Comparison of ENCODE assay signal across 9 cellular contexts in genomic region chr19:48955308-48955958, GRCh38. TPM values are rescaled to one million over a fixed set of nuclear protein-coding genes. Genes with fewer than 3 reads are reported as not detected.
DNase-seq lines count a peak whose midpoint lies in the region; ATAC-seq and TF ChIP-seq lines count a peak whose summit lies in the region.
"Had no signal": no experiment of that assay in that cellular context is flagged by ENCODE, and none has a peak within 500 bp of the region (broad histone marks: within the 10 kb centered on the region; RNA-seq: fewer than 3 reads in every experiment).

No MANE protein-coding gene starts in this region.

- H3K36me3 ChIP-seq in right atrium auricular region (no peaks in the 10 kb centered on the region), breast epithelium (no peaks in the 10 kb centered on the region), mucosa of descending colon (ENCODE audit: low read depth) (no peaks in the 10 kb centered on the region)

- H3K9me3 ChIP-seq in right atrium auricular region (no peaks in the 10 kb centered on the region), breast epithelium (no peaks in the 10 kb centered on the region), mucosa of descending colon (no peaks in the 10 kb centered on the region)

- H3K27me3 ChIP-seq in right atrium auricular region: no peaks in the 10 kb centered on the region
- no peaks in the 10 kb centered on the region for H3K27me3 ChIP-seq in breast epithelium

- H3K4me3 ChIP-seq in right atrium auricular region (peak overlapping the region; percentile 93 to 98), breast epithelium (peak overlapping the region; percentile 69 to 96 (median 83)), mucosa of descending colon (peak overlapping the region; percentile 81)

- TF ChIP-seq POLR2A in breast epithelium (IDR thresholded peaks at IDR 0.05): no peak

- DNase-seq in right atrium auricular region (ENCODE audit: low spot score) (no peak), Right ventricle myocardium inferior (ENCODE audit: missing footprints) (no peak), breast epithelium (ENCODE audit: low spot score in 2 of 2) (no peak), mucosa of descending colon (peak in 2 of 3 donors; percentile 23 to 47), DMS53 treated with DMSO at 0.1 percent for 48 hours (lab: John Stamatoyannopoulos, UW; ENCODE audit: unreplicated experiment) (no peak)
- no peak for DNase-seq in activated CD4-positive, CD25-positive, alpha-beta regulatory T cell (lab: John Stamatoyannopoulos, UW)

- H3K4me1 ChIP-seq in right atrium auricular region: peaks cover 0 to 14% of the 10 kb centered on the region in 2 donors
- H3K4me1 ChIP-seq in breast epithelium: peaks cover 0 to 9% of the 10 kb centered on the region in 2 donors
- peaks cover 18% of the 10 kb centered on the region for H3K4me1 ChIP-seq in mucosa of descending colon (ENCODE audit: low read depth)

- peak overlapping the region; percentile 88 to 94 for H3K27ac ChIP-seq in right atrium auricular region
- H3K27ac ChIP-seq in breast epithelium: peak overlapping the region; percentile 71 to 80

- ATAC-seq in Right ventricle myocardium inferior: no peak
- no peak for ATAC-seq in mucosa of descending colon
- ATAC-seq in GM19035 (IDR thresholded peaks at IDR 0.05; ENCODE audit: unreplicated experiment): no peak
- ATAC-seq in GM19455 (IDR thresholded peaks at IDR 0.05; ENCODE audit: unreplicated experiment): no peak

- intact Hi-C loops in Right ventricle myocardium inferior (cut with DNase I) (no loop called here), breast epithelium (cut with DNase I; ENCODE audit: low total_unique reads) (no loop called here), mucosa of descending colon (cut with DNase I, micrococcal nuclease) (no loop called here)

- TF ChIP-seq CTCF in right atrium auricular region (IDR thresholded peaks at IDR 0.05) (no peak), breast epithelium (IDR thresholded peaks at IDR 0.05) (no peak), mucosa of descending colon (IDR thresholded peaks at IDR 0.05) (no peak)

RNA-seq across cellular contexts. Expression of gene BAX, which starts 0.8 kb away (rescaled TPM):
- 10 to 100 TPM; 10.7 to 21.2 TPM for total RNA-seq in right atrium auricular region
- total RNA-seq in Right ventricle myocardium inferior: 22.4 TPM
- 10 to 100 TPM; 34.2 to 56.0 (median 36.0) TPM for total RNA-seq in breast epithelium
- total RNA-seq in mucosa of descending colon: 100 to 1,000 TPM in 2 of 3 donors, 10 to 100 TPM in 1; 90.2 to 128 (median 125) TPM

RNA-seq across cellular contexts. Expression of gene FTL, which starts 9.7 kb away (rescaled TPM):
- total RNA-seq in right atrium auricular region (1,000 to 10,000 TPM; 1,493 to 3,053 TPM), Right ventricle myocardium inferior (1,007 TPM), breast epithelium (over 10,000 TPM in 1 of 3 donors, 1,000 to 10,000 TPM in 2; 3,861 to 12,429 (median 4,028) TPM), mucosa of descending colon (1,000 to 10,000 TPM; 1,659 to 1,792 (median 1,691) TPM)

RNA-seq across cellular contexts. Expression of gene DHDH, which starts 21.9 kb away (rescaled TPM):
- not detected for total RNA-seq in right atrium auricular region
- total RNA-seq in Right ventricle myocardium inferior: not detected
- total RNA-seq in breast epithelium: 1 to 10 TPM in 1 of 3 donors, under 1 TPM in 1, not detected in 1; 0.96 to 1.3 TPM
- under 1 TPM in 1 of 3 donors, not detected in 2; 0.52 TPM for total RNA-seq in mucosa of descending colon
- total RNA-seq: T-helper 1 cell treated with Interleukin-12 subunit alpha and Interleukin-12 subunit beta and Interleukin-4 antibody, amounts not matched to agents 30 ng/mL and 1 ng/mL, for 36 hours had no signal

RNA-seq across cellular contexts. Expression of gene GYS1, which starts 37.7 kb away (rescaled TPM):
- total RNA-seq in right atrium auricular region (10 to 100 TPM; 72.1 to 88.1 TPM), Right ventricle myocardium inferior (99.1 TPM), breast epithelium (10 to 100 TPM; 24.0 to 26.4 (median 24.6) TPM), mucosa of descending colon (10 to 100 TPM; 40.1 to 49.3 (median 40.2) TPM)

RNA-seq across cellular contexts. Expression of gene RUVBL2, which starts 38.3 kb away (rescaled TPM):
- 10 to 100 TPM; 49.1 to 87.7 TPM for total RNA-seq in right atrium auricular region
- 46.8 TPM for total RNA-seq in Right ventricle myocardium inferior
- total RNA-seq in breast epithelium: 100 to 1,000 TPM in 1 of 3 donors, 10 to 100 TPM in 2; 74.1 to 104 (median 84.0) TPM
- 10 to 100 TPM; 47.4 to 68.8 (median 57.3) TPM for total RNA-seq in mucosa of descending colon

Comparison
In these comparisons a context has a peak if more than half of its experiments do, and no peak if none do; other contexts are left out.
1. DNase-seq: peak in mucosa of descending colon (2 of 3); none in right atrium auricular region (single experiment), Right ventricle myocardium inferior (single experiment), breast epithelium (0 of 2), activated CD4-positive, CD25-positive, alpha-beta regulatory T cell (0 of 4) and DMS53 treated with DMSO at 0.1 percent for 48 hours (single experiment).
2. Peak in every context shown above with its lines, with median percentiles within 50 percentile points of each other: H3K4me3 ChIP-seq.